1 cellular context compared by ENCODE assay signal in genomic region chr5:76606665-76607064, GRCh38.
TF ChIP-seq lines count a peak whose summit lies in the region.

No MANE protein-coding gene starts in this region.

TF ChIP-seq in HepG2, 621 proteins besides CTCF, POLR2A, EP300 and RAD21:
- TF ChIP-seq ZNF180 (CRISPR knock-in tag; IDR thresholded peaks at IDR 0.05; ENCODE audit: borderline replicate concordance, low read depth) (no peak), ZNF510 (CRISPR knock-in tag; IDR thresholded peaks at IDR 0.05; ENCODE audit: low read depth) (no peak), ZFP41 (CRISPR knock-in tag; IDR thresholded peaks at IDR 0.05; ENCODE audit: borderline replicate concordance) (no peak), PITX1 (CRISPR knock-in tag; IDR thresholded peaks at IDR 0.05) (no peak), ELF3 (CRISPR knock-in tag; IDR thresholded peaks at IDR 0.05) (no peak), ZNF431 (CRISPR knock-in tag; IDR thresholded peaks at IDR 0.05; ENCODE audit: borderline replicate concordance, low read depth) (no peak), ZNF10 (CRISPR knock-in tag; IDR thresholded peaks at IDR 0.05; ENCODE audit: borderline replicate concordance, low read depth) (no peak), TARDBP (CRISPR knock-in tag; IDR thresholded peaks at IDR 0.05) (no peak), ZNF713 (CRISPR knock-in tag; IDR thresholded peaks at IDR 0.05) (no peak), CBX1 (IDR thresholded peaks at IDR 0.05; ENCODE audit: low read depth) (no peak), ZNF350 (CRISPR knock-in tag; IDR thresholded peaks at IDR 0.05; ENCODE audit: borderline replicate concordance, low read depth) (no peak), ETS1 (CRISPR knock-in tag; IDR thresholded peaks at IDR 0.05) (no peak), NCOA1 (CRISPR knock-in tag; IDR thresholded peaks at IDR 0.05) (no peak), ZNF138 (CRISPR knock-in tag; IDR thresholded peaks at IDR 0.05; ENCODE audit: low read depth) (no peak), FOXA1 (IDR thresholded peaks at IDR 0.05) (no peak), FOXA1 (CRISPR knock-in tag; IDR thresholded peaks at IDR 0.05) (no peak), ZNF543 (CRISPR knock-in tag; IDR thresholded peaks at IDR 0.05) (no peak), GPN1 (CRISPR knock-in tag; IDR thresholded peaks at IDR 0.05; ENCODE audit: borderline replicate concordance) (no peak), FOSL1 (CRISPR knock-in tag; IDR thresholded peaks at IDR 0.05; ENCODE audit: borderline replicate concordance) (no peak), SETDB1 (CRISPR knock-in tag; IDR thresholded peaks at IDR 0.05; ENCODE audit: borderline replicate concordance) (no peak)
- TF ChIP-seq, protein P1, sequence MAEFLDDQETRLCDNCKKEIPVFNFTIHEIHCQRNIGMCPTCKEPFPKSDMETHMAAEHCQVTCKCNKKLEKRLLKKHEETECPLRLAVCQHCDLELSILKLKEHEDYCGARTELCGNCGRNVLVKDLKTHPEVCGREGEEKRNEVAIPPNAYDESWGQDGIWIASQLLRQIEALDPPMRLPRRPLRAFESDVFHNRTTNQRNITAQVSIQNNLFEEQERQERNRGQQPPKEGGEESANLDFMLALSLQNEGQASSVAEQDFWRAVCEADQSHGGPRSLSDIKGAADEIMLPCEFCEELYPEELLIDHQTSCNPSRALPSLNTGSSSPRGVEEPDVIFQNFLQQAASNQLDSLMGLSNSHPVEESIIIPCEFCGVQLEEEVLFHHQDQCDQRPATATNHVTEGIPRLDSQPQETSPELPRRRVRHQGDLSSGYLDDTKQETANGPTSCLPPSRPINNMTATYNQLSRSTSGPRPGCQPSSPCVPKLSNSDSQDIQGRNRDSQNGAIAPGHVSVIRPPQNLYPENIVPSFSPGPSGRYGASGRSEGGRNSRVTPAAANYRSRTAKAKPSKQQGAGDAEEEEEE (CRISPR knock-in tag; IDR thresholded peaks at IDR 0.05; ENCODE audit: borderline replicate concordance) = no peak
